Comparison of ENCODE assay signal across 35 cellular contexts in genomic region chr13:67351114-67351513, GRCh38.
"Had no signal": no experiment of that assay in that cellular context is flagged by ENCODE, and none has a peak within 500 bp of the region (broad histone marks: within the 10 kb centered on the region; RNA-seq: fewer than 3 reads in every experiment).

No MANE protein-coding gene starts in this region.

- DNase-seq: Karpas-422, Kasumi-1, MG63, MM.1S, MV-4-11, NCI-H1048, NCI-H1092, NCI-H1092 treated with DMSO at 0.1 percent for 48 hours, NCI-H1105, NCI-H1105 treated with DMSO at 0.1 percent for 48 hours, NCI-H1417, NCI-H1417 treated with DMSO at 0.1 percent for 48 hours, NCI-H1436, NCI-H1436 treated with DMSO at 0.1 percent for 48 hours, NCI-H146, NCI-H1694, NCI-H1694 treated with DMSO at 0.1 percent for 48 hours, NCI-H187, NCI-H187 treated with DMSO at 0.1 percent for 48 hours, NCI-H1930, NCI-H2029, NCI-H2029 treated with DMSO at 0.1 percent for 48 hours, NCI-H2081, NCI-H2081 treated with DMSO at 0.1 percent for 48 hours, NCI-H2107, NCI-H2171, NCI-H2171 treated with DMSO at 0.1 percent for 48 hours, NCI-H2227 treated with DMSO at 0.1 percent for 48 hours, NCI-H226, NCI-H345, NCI-H446, NCI-H446 treated with DMSO at 0.1 percent for 48 hours, NCI-H510A, NCI-H510A treated with DMSO at 0.1 percent for 48 hours, NCI-H524 had no signal

- H3K9me3 ChIP-seq: MG63 had no signal

- H3K4me3 ChIP-seq: MG63 had no signal

- H3K36me3 ChIP-seq: MG63 had no signal

- H3K27me3 ChIP-seq: MG63 had no signal
